ENCODE assay signal across 8 cellular contexts in genomic region chr16:15672514-15673167, GRCh38. TPM values are rescaled to one million over a fixed set of nuclear protein-coding genes. Genes with fewer than 3 reads are reported as not detected.
A peak's percentile ranks its signal among the peaks of the same experiment; 100 is the strongest.
DNase-seq lines count a peak whose midpoint lies in the region.

No MANE protein-coding gene starts in this region.

- in situ Hi-C loops in ACHN (cut with HindIII; ENCODE audit: low pct_ligation_motif_present, low pct_unique_long_range_greater_than_20kb, low sequenced_read_pairs) = no loop called here

- peak overlapping the region; percentile 96 for H3K27ac Mint-ChIP-seq in dendritic cell treated with granulocyte-macrophage colony-stimulating factor and Interleukin-4, amounts not matched to agents 40 ng/mL and 50 ng/mL, for 4 days

- H3K9me3 Mint-ChIP-seq in dendritic cell treated with granulocyte-macrophage colony-stimulating factor and Interleukin-4, amounts not matched to agents 40 ng/mL and 50 ng/mL, for 4 days = no peaks in the 10 kb centered on the region

- peaks cover 59% of the 10 kb centered on the region for H3K4me1 Mint-ChIP-seq in dendritic cell treated with granulocyte-macrophage colony-stimulating factor and Interleukin-4, amounts not matched to agents 40 ng/mL and 50 ng/mL, for 4 days (ENCODE audit: low read depth)

- intact Hi-C loops in dendritic cell treated with granulocyte-macrophage colony-stimulating factor and Interleukin-4, amounts not matched to agents 40 ng/mL and 50 ng/mL, for 4 days (cut with micrococcal nuclease) = loop anchor here (2.0 kb wide), 1 partner anchor 30 kb away; the partner anchor contains the start of gene MARF1

- peak; percentile 96 for DNase-seq in AG20443 (ENCODE audit: low spot score)
- peak; percentile 87 for DNase-seq in NCI-H1436 (lab: John Stamatoyannopoulos, UW)
- DNase-seq in activated CD4-positive, alpha-beta T cell treated with anti-CD3 and anti-CD28 coated beads, Interleukin-2, amount 50 U/mL, for 1 hour = peak; percentile 75
- peak; percentile 90 to 98 for DNase-seq in lung microvascular endothelial cell (ENCODE audit: low read depth in 2 of 2)
- peak; percentile 28 to 42 for DNase-seq in stimulated activated CD4-positive, alpha-beta T cell treated with anti-CD3 and anti-CD28 coated beads, Interleukin-4, amount 100 ng/mL, for 48 hours (ENCODE audit: low read depth in 2 of 2)
- no peak for DNase-seq in NCI-H146 treated with DMSO at 0.1 percent for 48 hours (lab: John Stamatoyannopoulos, UW; ENCODE audit: unreplicated experiment)
- DNase-seq in ACHN = no peak

- peaks cover 82% of the 10 kb centered on the region for H3K36me3 Mint-ChIP-seq in dendritic cell treated with granulocyte-macrophage colony-stimulating factor and Interleukin-4, amounts not matched to agents 40 ng/mL and 50 ng/mL, for 4 days (ENCODE audit: low read depth)

- H3K27me3 Mint-ChIP-seq in dendritic cell treated with granulocyte-macrophage colony-stimulating factor and Interleukin-4, amounts not matched to agents 40 ng/mL and 50 ng/mL, for 4 days = no peaks in the 10 kb centered on the region

- peak overlapping the region; percentile 72 for H3K4me3 Mint-ChIP-seq in dendritic cell treated with granulocyte-macrophage colony-stimulating factor and Interleukin-4, amounts not matched to agents 40 ng/mL and 50 ng/mL, for 4 days

RNA-seq across cellular contexts. Expression of gene NDE1, which starts 22.6 kb away (rescaled TPM):
- 17.5 and 22.0 TPM in 2 replicates for total RNA-seq in lung microvascular endothelial cell

RNA-seq across cellular contexts. Expression of gene MARF1, which starts 29.7 kb away (rescaled TPM):
- total RNA-seq in lung microvascular endothelial cell = 9.8 and 14.3 TPM in 2 replicates

Comparison
In these comparisons a context has a peak if more than half of its experiments do, and no peak if none do; other contexts are left out.
1. DNase-seq: peak in AG20443 (single experiment), NCI-H1436 (single experiment), activated CD4-positive, alpha-beta T cell treated with anti-CD3 and anti-CD28 coated beads, Interleukin-2, amount 50 U/mL, for 1 hour (single experiment), lung microvascular endothelial cell (2 of 2) and stimulated activated CD4-positive, alpha-beta T cell treated with anti-CD3 and anti-CD28 coated beads, Interleukin-4, amount 100 ng/mL, for 48 hours (2 of 2); none in NCI-H146 treated with DMSO at 0.1 percent for 48 hours (single experiment) and ACHN (single experiment).